Comparison of ENCODE assay signal across 8 cellular contexts in genomic region chr1:231240531-231240882, GRCh38. TPM values are rescaled to one million over a fixed set of nuclear protein-coding genes. Genes with fewer than 3 reads are reported as not detected.
A peak's percentile ranks its signal among the peaks of the same experiment; 100 is the strongest.
DNase-seq lines count a peak whose midpoint lies in the region; ATAC-seq and TF ChIP-seq lines count a peak whose summit lies in the region.

No MANE protein-coding gene starts in this region.

- H3K27ac ChIP-seq in gastrocnemius medialis: peak overlapping the region; percentile 86 to 91 (median 90)

- in situ Hi-C loops in gastrocnemius medialis (cut with MboI; ENCODE audit: low sequenced_read_pairs in 4 of 4): loop anchor here in 1 of 4 donors (10.0 kb wide), 1 partner anchor 94 kb away; the partner anchor contains the start of genes EXOC8 and SPRTN

- TSS peak; percentile 57 for BruUV-seq in Calu3 (replicated peaks; lab: Mats Ljungman, UMichigan)

- ATAC-seq in HG02678 (IDR thresholded peaks at IDR 0.05; ENCODE audit: unreplicated experiment) (peak; percentile 4), left ventricle myocardium superior (peak; percentile 13), gastrocnemius medialis (peak; percentile 4 to 16), GM18517 (IDR thresholded peaks at IDR 0.05; ENCODE audit: unreplicated experiment) (no peak), HG03442 (IDR thresholded peaks at IDR 0.05; ENCODE audit: unreplicated experiment) (no peak)

- TF ChIP-seq CTCF in Calu3 (IDR thresholded peaks at IDR 0.05; ENCODE audit: unreplicated experiment) (no peak), gastrocnemius medialis (IDR thresholded peaks at IDR 0.05 in 4 of 5, conservative IDR thresholded peaks at IDR 0.05 in 1 of 5) (no peak)

- peak overlapping the region; percentile 76 to 93 (median 84) for H3K4me3 ChIP-seq in gastrocnemius medialis

- no peak for TF ChIP-seq POLR2A in gastrocnemius medialis (IDR thresholded peaks at IDR 0.05)

- H3K36me3 ChIP-seq in gastrocnemius medialis: peaks cover 0 to 20% of the 10 kb centered on the region in 2 donors

- peaks cover 7% of the 10 kb centered on the region for H3K9me3 Mint-ChIP-seq in Calu3 (ENCODE audit: low read depth, unreplicated experiment)
- no peaks in the 10 kb centered on the region for H3K9me3 Mint-ChIP-seq in activated CD4-positive, alpha-beta memory T cell treated with anti-CD3 and anti-CD28 coated beads, Interleukin-2, amount 10 ng/mL, durations not matched to agents 7 days and 5 days

- no peaks in the 10 kb centered on the region for H3K27me3 ChIP-seq in gastrocnemius medialis

- POLR2A ChIA-PET in activated CD4-positive, alpha-beta memory T cell treated with anti-CD3 and anti-CD28 coated beads, Interleukin-2, amount 10 ng/mL, durations not matched to agents 7 days and 5 days (lab: Charles Lee): interaction anchor here (0.9 to 1.1 kb wide), 3 partner anchors 25 to 99 kb away, joined by 3 to 6 read pairs (median 3); partner anchors contain the start of genes EXOC8 and SPRTN

- no peaks in the 10 kb centered on the region for H3K27me3 Mint-ChIP-seq in Calu3 (ENCODE audit: unreplicated experiment)
- no peaks in the 10 kb centered on the region for H3K27me3 Mint-ChIP-seq in activated CD4-positive, alpha-beta memory T cell treated with anti-CD3 and anti-CD28 coated beads, Interleukin-2, amount 10 ng/mL, durations not matched to agents 7 days and 5 days

- peak overlapping the region; percentile 94 for H3K4me3 Mint-ChIP-seq in Calu3 (ENCODE audit: low read depth, unreplicated experiment)
- peak overlapping the region; percentile 85 for H3K4me3 Mint-ChIP-seq in activated CD4-positive, alpha-beta memory T cell treated with anti-CD3 and anti-CD28 coated beads, Interleukin-2, amount 10 ng/mL, durations not matched to agents 7 days and 5 days

- intact Hi-C loops in Calu3 (cut with micrococcal nuclease; ENCODE audit: unreplicated experiment) (loop anchor here (5.0 kb wide), 1 partner anchor 362 kb away; no protein-coding TSS in a partner anchor), left ventricle myocardium superior (cut with micrococcal nuclease) (no loop called here), gastrocnemius medialis (cut with DNase I; ENCODE audit: low total_unique reads) (loop anchor here (2.0 to 10.0 kb wide), 5 partner anchors 36 to 1314 kb away; partner anchors contain the start of genes EGLN1 and EXOC8)

- no peaks in the 10 kb centered on the region for H3K9me3 ChIP-seq in gastrocnemius medialis

- H3K36me3 Mint-ChIP-seq in Calu3 (ENCODE audit: insufficient read depth, unreplicated experiment): peaks cover 41% of the 10 kb centered on the region
- peaks cover 49% of the 10 kb centered on the region for H3K36me3 Mint-ChIP-seq in activated CD4-positive, alpha-beta memory T cell treated with anti-CD3 and anti-CD28 coated beads, Interleukin-2, amount 10 ng/mL, durations not matched to agents 7 days and 5 days (ENCODE audit: low read depth)

- peaks cover 49% of the 10 kb centered on the region for H3K4me1 Mint-ChIP-seq in Calu3 (ENCODE audit: low read depth, unreplicated experiment)
- peaks cover 52% of the 10 kb centered on the region for H3K4me1 Mint-ChIP-seq in activated CD4-positive, alpha-beta memory T cell treated with anti-CD3 and anti-CD28 coated beads, Interleukin-2, amount 10 ng/mL, durations not matched to agents 7 days and 5 days

- DNase-seq in Calu3 (no peak), left ventricle myocardium superior (no peak), gastrocnemius medialis (no peak), NCI-H1105 (lab: John Stamatoyannopoulos, UW) (no peak)
- DNase-seq in activated CD4-positive, alpha-beta memory T cell treated with anti-CD3 and anti-CD28 coated beads, Interleukin-2, amount 10 ng/mL, durations not matched to agents 7 days and 5 days: no peak

- peak overlapping the region; percentile 87 for H3K27ac Mint-ChIP-seq in Calu3 (ENCODE audit: unreplicated experiment)
- H3K27ac Mint-ChIP-seq in activated CD4-positive, alpha-beta memory T cell treated with anti-CD3 and anti-CD28 coated beads, Interleukin-2, amount 10 ng/mL, durations not matched to agents 7 days and 5 days: peak overlapping the region; percentile 83

- CTCF ChIA-PET in Calu3 (lab: Charles Lee): no interaction called here
- CTCF ChIA-PET in activated CD4-positive, alpha-beta memory T cell treated with anti-CD3 and anti-CD28 coated beads, Interleukin-2, amount 10 ng/mL, durations not matched to agents 7 days and 5 days (lab: Charles Lee): interaction anchor here (1.0 to 1.9 kb wide), 3 partner anchors 94 to 363 kb away, joined by 3 to 9 read pairs (median 3); partner anchors contain the start of genes EXOC8 and SPRTN

- H3K4me1 ChIP-seq in gastrocnemius medialis: peaks cover 52 to 54% of the 10 kb centered on the region in 2 donors

RNA-seq across cellular contexts. Expression of gene GNPAT, which starts 0.5 kb away (rescaled TPM):
- total RNA-seq in Calu3 (2022) (44.5 and 52.7 TPM in 2 replicates), left ventricle myocardium superior (62.2 TPM), gastrocnemius medialis (100 to 1,000 TPM in 2 of 4 donors, 10 to 100 TPM in 2; 95.1 to 128 (median 104) TPM)
- total RNA-seq in activated CD4-positive, alpha-beta memory T cell treated with anti-CD3 and anti-CD28 coated beads, Interleukin-2, amount 10 ng/mL, durations not matched to agents 7 days and 5 days: 10 to 100 TPM; 44.6 to 45.2 TPM

Comparison
In these comparisons a context has a peak if more than half of its experiments do, and no peak if none do; other contexts are left out.
1. ATAC-seq: peak in HG02678 (single experiment), left ventricle myocardium superior (single experiment) and gastrocnemius medialis (2 of 2); none in GM18517 (single experiment) and HG03442 (single experiment).